Comparison of ENCODE assay signal across 24 cellular contexts in genomic region chr12:6838854-6839253, GRCh38. TPM values are rescaled to one million over a fixed set of nuclear protein-coding genes. Genes with fewer than 3 reads are reported as not detected.
"Had no signal": no experiment of that assay in that cellular context is flagged by ENCODE, and none has a peak within 500 bp of the region (broad histone marks: within the 10 kb centered on the region; RNA-seq: fewer than 3 reads in every experiment).

No MANE protein-coding gene starts in this region.

- H3K9me3 ChIP-seq: colonic mucosa, esophagus squamous epithelium, gastroesophageal sphincter, mucosa of descending colon, prostate gland, spleen, tibial artery, upper lobe of left lung, vagina had no signal

- H3K9me3 Mint-ChIP-seq: naive thymus-derived CD8-positive, alpha-beta T cell; neural crest cell; stimulated activated memory B cell treated with anti-CD40 and anti-IgM and Interleukin-4, amounts not matched to agents 10 μg/mL and 1 μg/mL and 100 μg/mL, for 72 hours; stimulated activated naive CD8-positive, alpha-beta T cell treated with anti-CD3 and anti-CD28 coated beads, Interleukin-15, Interleukin-2, amounts not matched to agents 100 ng/mL and 50 ng/mL, for 24 hours had no signal

- H3K4me2 ChIP-seq: hepatocyte had no signal

- H3K36me3 Mint-ChIP-seq: stimulated activated memory B cell treated with anti-CD40 and anti-IgM and Interleukin-4, amounts not matched to agents 10 μg/mL and 1 μg/mL and 100 μg/mL, for 72 hours had no signal

- H3K27ac Mint-ChIP-seq: stimulated activated naive CD8-positive, alpha-beta T cell treated with anti-CD3 and anti-CD28 coated beads, Interleukin-15, Interleukin-2, amounts not matched to agents 100 ng/mL and 50 ng/mL, for 24 hours had no signal

- H3K27ac ChIP-seq: colonic mucosa, esophagus squamous epithelium, gastroesophageal sphincter, hepatocyte, parathyroid adenoma, prostate gland, tibial artery, upper lobe of left lung, vagina had no signal

- ATAC-seq: gastroesophageal sphincter; left colon; mucosa of descending colon; naive thymus-derived CD8-positive, alpha-beta T cell; sciatic nerve; stimulated activated memory B cell treated with anti-CD40 and anti-IgM and Interleukin-4, amounts not matched to agents 10 μg/mL and 1 μg/mL and 100 μg/mL, for 72 hours had no signal

- H3K4me3 Mint-ChIP-seq: naive thymus-derived CD8-positive, alpha-beta T cell; neural crest cell; stimulated activated memory B cell treated with anti-CD40 and anti-IgM and Interleukin-4, amounts not matched to agents 10 μg/mL and 1 μg/mL and 100 μg/mL, for 72 hours; stimulated activated naive CD8-positive, alpha-beta T cell treated with anti-CD3 and anti-CD28 coated beads, Interleukin-15, Interleukin-2, amounts not matched to agents 100 ng/mL and 50 ng/mL, for 24 hours had no signal

- H3K27me3 ChIP-seq: colonic mucosa, esophagus squamous epithelium, gastroesophageal sphincter, hepatocyte, tibial artery, upper lobe of left lung, vagina had no signal

- H3K4me1 ChIP-seq: colonic mucosa, gastroesophageal sphincter, parathyroid adenoma, prostate gland, tibial artery, vagina had no signal

- DNase-seq: colonic mucosa; dermis blood vessel endothelial cell; esophagus squamous epithelium; foreskin fibroblast; kidney; left colon; mucosa of descending colon; naive thymus-derived CD8-positive, alpha-beta T cell; occipital lobe; spleen; stimulated activated CD4-positive, alpha-beta T cell treated with anti-CD3 and anti-CD28 coated beads, Interleukin-15, amount 100 ng/mL, for 24 hours; stimulated activated CD4-positive, alpha-beta T cell treated with anti-CD3 and anti-CD28 coated beads, Interleukin-1b, Interleukin-23, amount 100 ng/mL, for 48 hours; stimulated activated CD4-positive, alpha-beta T cell treated with anti-CD3 and anti-CD28 coated beads, Interleukin-4, amount 100 ng/mL, for 24 hours; tibial artery had no signal

- H3K4me3 ChIP-seq: colonic mucosa, esophagus squamous epithelium, gastroesophageal sphincter, hepatocyte, mucosa of descending colon, prostate gland, spleen, tibial artery, upper lobe of left lung, vagina had no signal

- H2AFZ ChIP-seq: hepatocyte, parathyroid adenoma had no signal

- H3K36me3 ChIP-seq: colonic mucosa had no signal

- H3K79me2 ChIP-seq: hepatocyte had no signal

- FAIRE-seq: kidney had no signal

- H3K27me3 Mint-ChIP-seq: naive thymus-derived CD8-positive, alpha-beta T cell; stimulated activated memory B cell treated with anti-CD40 and anti-IgM and Interleukin-4, amounts not matched to agents 10 μg/mL and 1 μg/mL and 100 μg/mL, for 72 hours; stimulated activated naive CD8-positive, alpha-beta T cell treated with anti-CD3 and anti-CD28 coated beads, Interleukin-15, Interleukin-2, amounts not matched to agents 100 ng/mL and 50 ng/mL, for 24 hours had no signal

- H3K9ac ChIP-seq: parathyroid adenoma had no signal

RNA-seq across cellular contexts. Expression of gene GNB3, which starts 1.9 kb away (rescaled TPM):
- polyA plus RNA-seq: naive thymus-derived CD8-positive, alpha-beta T cell had no signal

RNA-seq across cellular contexts. Expression of gene GPR162, which starts 17.2 kb away (rescaled TPM):
- total RNA-seq: naive thymus-derived CD8-positive, alpha-beta T cell had no signal
- polyA plus RNA-seq: naive thymus-derived CD8-positive, alpha-beta T cell had no signal
